Comparison of ENCODE assay signal across 8 cellular contexts in genomic region chr4:75514131-75514948, GRCh38. TPM values are rescaled to one million over a fixed set of nuclear protein-coding genes. Genes with fewer than 3 reads are reported as not detected.
DNase-seq lines count a peak whose midpoint lies in the region; ATAC-seq, FAIRE-seq and TF ChIP-seq lines count a peak whose summit lies in the region.

Gene RCHY1 (minus strand): TSS chr4:75514403. CDS start chr4:75514286, 117 bp downstream.
Gene THAP6 (plus strand): TSS chr4:75514473. CDS start chr4:75515453, 980 bp downstream.

- H3K79me2 ChIP-seq in keratinocyte (ENCODE audit: control insufficient read depth, insufficient read depth, low read length) = peaks cover 46% of the 10 kb centered on the region

- peak; percentile 89 for FAIRE-seq in keratinocyte (lab: Jason Lieb, UNC)

- H3K27ac Mint-ChIP-seq in central memory CD8-positive, alpha-beta T cell (ENCODE audit: low read depth) = no peak within 1 kb of the TSS

- no peaks in the 10 kb centered on the region for H3K9me3 Mint-ChIP-seq in central memory CD8-positive, alpha-beta T cell

- no peaks in the 10 kb centered on the region for H4K20me1 ChIP-seq in keratinocyte (ENCODE audit: control insufficient read depth, extremely low read depth, insufficient read depth, low read length)

- dilution Hi-C loops in keratinocyte (cut with MboI; ENCODE audit: extremely low pct_ligation_motif_present, low sequenced_read_pairs) = no loop called here

- peaks cover 30% of the 10 kb centered on the region for H3K36me3 Mint-ChIP-seq in central memory CD8-positive, alpha-beta T cell (ENCODE audit: insufficient read depth)

- no peak within 1 kb of the TSS for H3K4me3 Mint-ChIP-seq in central memory CD8-positive, alpha-beta T cell

- peak within 1 kb of the TSS; percentile 93 for H3K4me2 ChIP-seq in keratinocyte (ENCODE audit: control insufficient read depth, extremely low read depth, insufficient read depth, low read depth, low read length)

- H3K27me3 Mint-ChIP-seq in central memory CD8-positive, alpha-beta T cell = no peaks in the 10 kb centered on the region

- DNase-seq in AG09319 (ENCODE audit: extremely low read depth, low read depth) = peak; percentile 85
- DNase-seq in NCI-H446 (lab: John Stamatoyannopoulos, UW) = peak; percentile 92 to 96
- peak; percentile 90 for DNase-seq in activated CD4-positive, CD25-positive, alpha-beta regulatory T cell treated with anti-CD3 and anti-CD28 coated beads, Interleukin-2, amount 50 U/mL, for 16 hours (ENCODE audit: low read depth, low spot score)
- DNase-seq in central memory CD8-positive, alpha-beta T cell (ENCODE audit: low spot score in 2 of 2) = peak; percentile 84 to 88
- DNase-seq in keratinocyte (ENCODE audit: low read depth, low spot score) = no peak
- peak; percentile 96 for DNase-seq in stimulated activated CD4-positive, alpha-beta T cell treated with anti-CD3 and anti-CD28 coated beads, Interleukin-15, amount 100 ng/mL, for 24 hours

- no peaks in the 10 kb centered on the region for H3K27me3 ChIP-seq in keratinocyte (ENCODE audit: control insufficient read depth, extremely low read depth, insufficient read depth, low read length)

- H3K4me1 Mint-ChIP-seq in central memory CD8-positive, alpha-beta T cell = peaks cover 32% of the 10 kb centered on the region

- H2AFZ ChIP-seq in keratinocyte (ENCODE audit: control insufficient read depth, low read length) = peak within 1 kb of the TSS; percentile 95

- H3K9ac ChIP-seq in keratinocyte (ENCODE audit: control insufficient read depth, extremely low read depth, insufficient read depth, low read length) = peak within 1 kb of the TSS; percentile 93

- H3K4me3 ChIP-seq in keratinocyte (ENCODE audit: control insufficient read depth in 2 of 3, extremely low read depth in 1 of 3, insufficient read depth in 2 of 3, low read depth in 1 of 3, low read length in 3 of 3) = peak within 1 kb of the TSS; percentile 58 to 93 (median 84)

- peak within 1 kb of the TSS; percentile 92 for H3K27ac ChIP-seq in keratinocyte (ENCODE audit: control insufficient read depth, insufficient read depth, low read length)

- no peaks in the 10 kb centered on the region for H3K9me3 ChIP-seq in keratinocyte (ENCODE audit: control insufficient read depth, low read depth, low read length)

- peak; percentile 94 for ATAC-seq in GM19025 (IDR thresholded peaks at IDR 0.05; ENCODE audit: low read depth, unreplicated experiment)
- ATAC-seq in HG03342 (IDR thresholded peaks at IDR 0.05; ENCODE audit: unreplicated experiment) = peak; percentile 93
- peak; percentile 88 for ATAC-seq in central memory CD8-positive, alpha-beta T cell (replicated peaks; ENCODE audit: extremely low read depth, poor library complexity, severe bottlenecking)

- peaks cover 29% of the 10 kb centered on the region for H3K4me1 ChIP-seq in keratinocyte (ENCODE audit: control insufficient read depth, extremely low read depth, insufficient read depth, low read length)

- H3K36me3 ChIP-seq in keratinocyte (ENCODE audit: control insufficient read depth in 2 of 2, extremely low read depth in 1 of 2, insufficient read depth in 2 of 2, low read length in 2 of 2) = peaks cover 0 to 1% of the 10 kb centered on the region in 2 experiments

- no peak; the same call in 1 of the 2 replicates for TF ChIP-seq CTCF in AG09319 (IDR thresholded peaks at IDR 0.05; ENCODE audit: low read depth, low read length)
- peak in 1 of 3 experiments; percentile 3 for TF ChIP-seq CTCF in keratinocyte (optimal IDR thresholded peaks at IDR 0.05 in 1 of 3, IDR thresholded peaks at IDR 0.05 in 1 of 3, conservative IDR thresholded peaks at IDR 0.05 in 1 of 3; ENCODE audit: extremely low read depth in 1 of 3, insufficient read depth in 2 of 3, low read length in 3 of 3)

- peaks cover 2% of the 10 kb centered on the region for H3K9me1 ChIP-seq in keratinocyte (ENCODE audit: control insufficient read depth, extremely low read depth, insufficient read depth, low read length)

RNA-seq across cellular contexts. Expression of gene RCHY1, which starts in this region (rescaled TPM):
- polyA plus RNA-seq in keratinocyte = 16.7 to 29.0 TPM (median 28.1 TPM) in 3 replicates
- 32.9 TPM for polyA plus RNA-seq in keratinocyte (2011; ENCODE audit: low read depth)
- 14.5 and 26.2 TPM in 2 replicates for polyA plus RNA-seq in keratinocyte (2011; cell fraction: cytosol; rRNA removed)
- 19.9 and 32.5 TPM in 2 replicates for polyA plus RNA-seq in keratinocyte (2011; cell fraction: nucleus; rRNA removed)
- polyA plus RNA-seq in keratinocyte (2012; ENCODE audit: low replicate concordance) = 25.7 TPM in 2 replicates
- polyA minus RNA-seq in keratinocyte = 5.8 to 30.7 TPM (median 8.1 TPM) in 3 replicates
- 9.2 TPM for polyA minus RNA-seq in keratinocyte (2011; cell fraction: cytosol; rRNA and poly(A)+ RNA removed)
- 10.9 and 22.3 TPM in 2 replicates for polyA minus RNA-seq in keratinocyte (2011; cell fraction: nucleus; rRNA and poly(A)+ RNA removed)

RNA-seq across cellular contexts. Expression of gene THAP6, which starts in this region (rescaled TPM):
- polyA plus RNA-seq in keratinocyte = 6.4 to 11.9 TPM (median 9.4 TPM) in 3 replicates
- polyA plus RNA-seq in keratinocyte (2011; ENCODE audit: low read depth) = 7.8 TPM
- polyA plus RNA-seq in keratinocyte (2011; cell fraction: cytosol; rRNA removed) = 6.8 and 12.6 TPM in 2 replicates
- polyA plus RNA-seq in keratinocyte (2011; cell fraction: nucleus; rRNA removed) = 12.5 and 13.6 TPM in 2 replicates
- 6.2 and 8.5 TPM in 2 replicates for polyA plus RNA-seq in keratinocyte (2012; ENCODE audit: low replicate concordance)
- polyA minus RNA-seq in keratinocyte = 0.52 to 10.3 TPM (median 3.8 TPM) in 3 replicates
- polyA minus RNA-seq in keratinocyte (2011; cell fraction: cytosol; rRNA and poly(A)+ RNA removed) = 4.4 TPM
- polyA minus RNA-seq in keratinocyte (2011; cell fraction: nucleus; rRNA and poly(A)+ RNA removed) = 4.3 and 12.3 TPM in 2 replicates
